Comparison of ENCODE assay signal across 10 cellular contexts in genomic region chr14:86462193-86462592, GRCh38.
DNase-seq lines count a peak whose midpoint lies in the region; ATAC-seq and TF ChIP-seq lines count a peak whose summit lies in the region.
"Had no signal": no experiment of that assay in that cellular context is flagged by ENCODE, and none has a peak within 500 bp of the region (broad histone marks: within the 10 kb centered on the region; RNA-seq: fewer than 3 reads in every experiment).

No MANE protein-coding gene starts in this region.

- H3K4me1 Mint-ChIP-seq in endothelial cell (ENCODE audit: unreplicated experiment) (no peaks in the 10 kb centered on the region), progenitor cell of endocrine pancreas (ENCODE audit: low read depth) (no peaks in the 10 kb centered on the region)

- DNase-seq in NCI-H2171 treated with DMSO at 0.1 percent for 48 hours (lab: John Stamatoyannopoulos, UW): peak; percentile 14
- no peak for DNase-seq in NCI-H2171 (lab: John Stamatoyannopoulos, UW)
- DNase-seq in NCI-H82 (lab: John Stamatoyannopoulos, UW): peak; percentile 54
- DNase-seq in endothelial cell (ENCODE audit: low spot score): peak; percentile 18
- no peak for DNase-seq in progenitor cell of endocrine pancreas (ENCODE audit: low spot score, unreplicated experiment)
- DNase-seq: NCI-H1092 had no signal

- TF ChIP-seq CTCF in endothelial cell (IDR thresholded peaks at IDR 0.05; ENCODE audit: unreplicated experiment): peak; percentile 45
- TF ChIP-seq CTCF in progenitor cell of endocrine pancreas (IDR thresholded peaks at IDR 0.05; ENCODE audit: unreplicated experiment): peak; percentile 30

- no peaks in the 10 kb centered on the region for H3K9me3 Mint-ChIP-seq in endothelial cell (ENCODE audit: unreplicated experiment)
- peaks cover 14% of the 10 kb centered on the region for H3K9me3 Mint-ChIP-seq in progenitor cell of endocrine pancreas (ENCODE audit: low read depth)

- ATAC-seq in GM18517 (IDR thresholded peaks at IDR 0.05; ENCODE audit: unreplicated experiment) (no peak), GM19452 (IDR thresholded peaks at IDR 0.05; ENCODE audit: unreplicated experiment) (no peak), GM19395 (IDR thresholded peaks at IDR 0.05; ENCODE audit: unreplicated experiment) (no peak)
- ATAC-seq: activated CD4-positive, CD25-positive, alpha-beta regulatory T cell treated with anti-CD3 and anti-CD28 coated beads, Interleukin-2, amount 50 U/mL, for 24 hours had no signal

- H3K36me3 Mint-ChIP-seq in endothelial cell (ENCODE audit: low read depth, unreplicated experiment): no peaks in the 10 kb centered on the region
- no peaks in the 10 kb centered on the region for H3K36me3 Mint-ChIP-seq in progenitor cell of endocrine pancreas (ENCODE audit: insufficient read depth)

- H3K27ac Mint-ChIP-seq in endothelial cell (ENCODE audit: unreplicated experiment) (no peak overlapping the region), progenitor cell of endocrine pancreas (peak overlapping the region; percentile 39)

- H3K27me3 Mint-ChIP-seq in endothelial cell (ENCODE audit: unreplicated experiment) (peaks cover 1% of the 10 kb centered on the region), progenitor cell of endocrine pancreas (no peaks in the 10 kb centered on the region)

- H3K4me3 Mint-ChIP-seq in endothelial cell (ENCODE audit: unreplicated experiment): no peak overlapping the region
- H3K4me3 Mint-ChIP-seq in progenitor cell of endocrine pancreas (ENCODE audit: low read depth): no peak overlapping the region

Comparison
In these comparisons a context has a peak if more than half of its experiments do, and no peak if none do; other contexts are left out.
1. DNase-seq: peak in NCI-H2171 treated with DMSO at 0.1 percent for 48 hours (single experiment), NCI-H82 (single experiment) and endothelial cell (single experiment); none in NCI-H2171 (single experiment) and progenitor cell of endocrine pancreas (single experiment).